18 cellular contexts compared by ENCODE assay signal in the genomic region with DNA sequence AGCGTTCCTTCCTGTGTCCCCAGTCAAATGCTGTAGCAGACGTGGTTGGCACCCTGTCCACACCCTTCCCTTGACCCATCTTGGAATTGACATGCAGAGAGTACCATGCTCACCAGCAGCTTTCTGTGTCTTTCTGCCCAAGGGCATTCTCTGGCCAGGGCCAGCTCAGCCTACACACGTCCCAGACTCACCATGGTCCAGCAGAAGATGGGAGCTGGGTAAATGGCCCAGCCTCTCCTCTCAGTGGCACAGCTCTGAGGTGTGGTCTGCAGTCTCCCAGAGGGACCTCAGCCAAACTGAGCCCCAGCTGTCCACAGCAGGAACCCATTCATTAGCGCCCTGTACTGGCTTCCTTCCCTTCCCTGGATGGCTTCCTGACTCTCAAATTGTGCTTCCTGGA. TPM values are rescaled to one million over a fixed set of nuclear protein-coding genes. Genes with fewer than 3 reads are reported as not detected.
"Had no signal": no experiment of that assay in that cellular context is flagged by ENCODE, and none has a peak within 500 bp of the region (broad histone marks: within the 10 kb centered on the region; RNA-seq: fewer than 3 reads in every experiment).

No MANE protein-coding gene starts in this region.

- H3K4me1 Mint-ChIP-seq: naive B cell had no signal

- H3K4me1 ChIP-seq: esophagus squamous epithelium, gastroesophageal sphincter, tibial artery had no signal

- H3K36me3 Mint-ChIP-seq: naive B cell had no signal

- H3K27ac ChIP-seq: esophagus squamous epithelium, gastroesophageal sphincter, neutrophil, tibial artery had no signal

- H3K4me3 Mint-ChIP-seq: naive B cell, nephron progenitor cell had no signal

- H3K4me3 ChIP-seq: esophagus squamous epithelium, gastroesophageal sphincter, lung, tibial artery had no signal

- H3K27ac Mint-ChIP-seq: nephron progenitor cell had no signal

- ATAC-seq: gastroesophageal sphincter; left ventricle myocardium superior; stimulated activated naive CD8-positive, alpha-beta T cell treated with anti-CD3 and anti-CD28 coated beads, Interleukin-15, Interleukin-2, amounts not matched to agents 100 U/mL and 50 U/mL, for 24 hours had no signal

- H3K36me3 ChIP-seq: esophagus squamous epithelium, gastroesophageal sphincter, neutrophil, tibial artery had no signal

- DNase-seq: cerebellar nuclear complex; dermis blood vessel endothelial cell; esophagus squamous epithelium; foreskin fibroblast; glutamatergic neuron; left ventricle myocardium superior; mesenchymal stem cell; naive B cell; nephron progenitor cell; small intestine; stimulated activated CD4-positive, alpha-beta T cell treated with anti-CD3 and anti-CD28 coated beads, Interleukin-12 subunit alpha, Interleukin-12 subunit beta, amount 100 ng/mL, for 4 hours; stimulated activated naive CD8-positive, alpha-beta T cell treated with anti-CD3 and anti-CD28 coated beads, Interleukin-15, Interleukin-2, amounts not matched to agents 100 U/mL and 50 U/mL, for 24 hours; tibial artery had no signal

- H3K9me3 ChIP-seq: esophagus squamous epithelium, gastroesophageal sphincter, neutrophil, tibial artery had no signal

- H3K9me3 Mint-ChIP-seq: naive B cell, nephron progenitor cell had no signal

RNA-seq across cellular contexts. Expression of gene NNAT, which starts 37.7 kb away (rescaled TPM):
- total RNA-seq: osteoblast, pulmonary artery endothelial cell had no signal
